ENCODE assay signal across 30 cellular contexts in genomic region chr3:7710284-7710683, GRCh38.
A peak's percentile ranks its signal among the peaks of the same experiment; 100 is the strongest.
DNase-seq lines count a peak whose midpoint lies in the region; ATAC-seq, FAIRE-seq and TF ChIP-seq lines count a peak whose summit lies in the region.
"Had no signal": no experiment of that assay in that cellular context is flagged by ENCODE, and none has a peak within 500 bp of the region (broad histone marks: within the 10 kb centered on the region; RNA-seq: fewer than 3 reads in every experiment).

No MANE protein-coding gene starts in this region.

- peak; percentile 78 for FAIRE-seq in endothelial cell of umbilical vein (lab: Jason Lieb, UNC)
- FAIRE-seq: bronchial epithelial cell, RCC 7860 had no signal

- TF ChIP-seq CTCF in HCT116 (IDR thresholded peaks at IDR 0.05 in 2 of 3, conservative IDR thresholded peaks at IDR 0.05 in 1 of 3; ENCODE audit: borderline replicate concordance in 1 of 3, insufficient read depth in 1 of 3, low read depth in 2 of 3, low read length in 2 of 3) (no peak), endothelial cell of umbilical vein (IDR thresholded peaks at IDR 0.05; ENCODE audit: extremely low read depth in 1 of 2, insufficient read depth in 1 of 2, low read depth in 1 of 2, low read length in 2 of 2) (no peak), glutamatergic neuron (IDR thresholded peaks at IDR 0.05; ENCODE audit: partially characterized antibody, unreplicated experiment) (no peak), nephron progenitor cell (IDR thresholded peaks at IDR 0.05) (no peak)

- H3K27me3 ChIP-seq in HCT116 (ENCODE audit: insufficient read depth, low read length) (no peaks in the 10 kb centered on the region), endothelial cell of umbilical vein (ENCODE audit: control insufficient read depth in 2 of 2, insufficient read depth in 2 of 2, low read length in 2 of 2) (no peaks in the 10 kb centered on the region)
- H3K27me3 ChIP-seq: BLaER1 treated with 17β-estradiol and CSF1 and Interleukin-3, amounts not matched to agents 10 nM and 100 nM; gastroesophageal sphincter; tibial artery had no signal

- no peaks in the 10 kb centered on the region for H3K9me1 ChIP-seq in endothelial cell of umbilical vein (replicated peaks; ENCODE audit: control insufficient read depth, extremely low read depth, insufficient read depth, low read length)

- H3K27ac Mint-ChIP-seq in glutamatergic neuron (ENCODE audit: unreplicated experiment) (no peak overlapping the region), nephron progenitor cell (no peak overlapping the region)
- H3K27ac Mint-ChIP-seq: activated naive CD4-positive, alpha-beta T cell treated with anti-CD3 and anti-CD28 coated beads, Interleukin-2, amount 50 U/mL, for 72 hours; activated T-helper 2 cell treated with anti-CD3 and anti-CD28 coated beads, Interferon-gamma antibody, Interleukin-2, Interleukin-4, amounts not matched to agents 10 μg/mL and 5 μg/mL and 100 μg/mL, durations not matched to agents 14 hours and 24 hours and 36 hours; H9; naive thymus-derived CD8-positive, alpha-beta T cell had no signal

- H2AFZ ChIP-seq in HCT116 (ENCODE audit: low read depth, low read length, poor library complexity, severe bottlenecking) (no peak overlapping the region), endothelial cell of umbilical vein (ENCODE audit: low read depth, low read length) (no peak overlapping the region)

- POLR2A ChIA-PET in HCT116 (lab: Charles Lee), result no interaction called here
- POLR2A ChIA-PET in endothelial cell of umbilical vein (lab: Charles Lee), result no interaction called here

- H3K27me3 Mint-ChIP-seq in glutamatergic neuron (ENCODE audit: unreplicated experiment) (no peaks in the 10 kb centered on the region), nephron progenitor cell (ENCODE audit: low read depth, poor library complexity) (peaks cover 3% of the 10 kb centered on the region)

- CTCF ChIA-PET in HCT116 (lab: Charles Lee) (no interaction called here), endothelial cell of umbilical vein (lab: Charles Lee) (interaction anchor here (1.0 to 1.6 kb wide), 4 partner anchors 21 to 205 kb away, joined by 3 to 6 read pairs (median 5); no protein-coding TSS in a partner anchor)

- TF ChIP-seq POLR2A in HCT116 (IDR thresholded peaks at IDR 0.05; ENCODE audit: borderline replicate concordance, extremely low read depth, insufficient read depth, insufficient read length) (no peak), endothelial cell of umbilical vein (IDR thresholded peaks at IDR 0.05; ENCODE audit: low read depth, low read length) (no peak)

- no peak for TF ChIP-seq RAD21 in HCT116 (IDR thresholded peaks at IDR 0.05; ENCODE audit: low read depth)

- intact Hi-C loops in HCT116 (cut with micrococcal nuclease) (no loop called here), endothelial cell of umbilical vein (cut with micrococcal nuclease) (no loop called here)

- H3K4me2 ChIP-seq in HCT116 (ENCODE audit: low read length) (peak overlapping the region; percentile 17; the same call in 1 of the 2 replicates), endothelial cell of umbilical vein (ENCODE audit: insufficient read depth, low read length) (peak overlapping the region; percentile 69)

- BruUV-seq in HCT116 (replicated peaks; lab: Mats Ljungman, UMichigan), result no TSS peak
- no TSS peak for BruUV-seq in endothelial cell of umbilical vein (replicated peaks; lab: Mats Ljungman, UMichigan)

- H3K27ac ChIP-seq in HCT116 (ENCODE audit: low read depth, low read length) (no peak overlapping the region), endothelial cell of umbilical vein (ENCODE audit: insufficient read depth, low read depth, low read length) (peak overlapping the region; percentile 95)
- H3K27ac ChIP-seq: gastroesophageal sphincter, prostate gland, tibial artery had no signal

- dilution Hi-C loops in endothelial cell of umbilical vein (cut with MboI; ENCODE audit: extremely low pct_ligation_motif_present, low sequenced_read_pairs), result no loop called here

- H3K9me2 ChIP-seq in HCT116 (ENCODE audit: insufficient read depth), result no peaks in the 10 kb centered on the region

- H3K9me3 ChIP-seq in HCT116 (ENCODE audit: control insufficient read depth in 1 of 2, insufficient read depth in 1 of 2, low read depth in 1 of 2, low read length in 2 of 2), result no peaks in the 10 kb centered on the region
- H3K9me3 ChIP-seq in endothelial cell of umbilical vein (replicated peaks; ENCODE audit: control insufficient read depth, insufficient read depth, low read length), result no peaks in the 10 kb centered on the region
- H3K9me3 ChIP-seq: BLaER1 treated with 17β-estradiol and CSF1 and Interleukin-3, amounts not matched to agents 10 nM and 100 nM; gastroesophageal sphincter; prostate gland; tibial artery had no signal

- DNase-seq in HCT116 (ENCODE audit: low read depth, low spot score) (no peak), NCI-H1105 treated with DMSO at 0.1 percent for 48 hours (lab: John Stamatoyannopoulos, UW) (peak; percentile 23), NCI-H2227 treated with DMSO at 0.1 percent for 48 hours (lab: John Stamatoyannopoulos, UW) (peak; percentile 44), endothelial cell of umbilical vein (ENCODE audit: low read depth, low spot score) (peak; percentile 22), glutamatergic neuron (no peak), nephron progenitor cell (no peak), EL (no peak)
- DNase-seq: activated CD4-positive, alpha-beta T cell treated with anti-CD3 and anti-CD28 coated beads for 4 hours; activated T-cell treated with anti-CD3 and anti-CD28 coated beads for 4 hours; amygdala; DMS79; GDM1; H9; IMR-90; left colon; naive thymus-derived CD8-positive, alpha-beta T cell; NCI-H2029 treated with DMSO at 0.1 percent for 48 hours; NCI-H510A; occipital lobe; SHP77 treated with DMSO at 0.1 percent for 48 hours; stimulated activated CD4-positive, alpha-beta T cell treated with anti-CD3 and anti-CD28 coated beads, Interleukin-4, amount 100 ng/mL, for 24 hours; tibial artery had no signal

- H3K9ac ChIP-seq in HCT116 (ENCODE audit: low read length) (no peak overlapping the region), endothelial cell of umbilical vein (replicated peaks; ENCODE audit: extremely low read depth, insufficient read depth, low read length) (peak overlapping the region; percentile 79)

- H3K4me1 ChIP-seq in HCT116 (ENCODE audit: control insufficient read depth in 1 of 2, insufficient read depth in 2 of 2, low read length in 2 of 2), result peaks cover 2 to 13% of the 10 kb centered on the region in 2 experiments
- peaks cover 55% of the 10 kb centered on the region for H3K4me1 ChIP-seq in endothelial cell of umbilical vein (ENCODE audit: control insufficient read depth, extremely low read depth, insufficient read depth, low read length)
- H3K4me1 ChIP-seq: gastroesophageal sphincter, prostate gland, tibial artery had no signal

- H3K4me3 Mint-ChIP-seq in glutamatergic neuron (ENCODE audit: unreplicated experiment) (no peak overlapping the region), nephron progenitor cell (no peak overlapping the region)
- H3K4me3 Mint-ChIP-seq: H9; naive thymus-derived CD8-positive, alpha-beta T cell had no signal

- no peaks in the 10 kb centered on the region for H4K20me1 ChIP-seq in HCT116 (ENCODE audit: insufficient read depth)
- no peaks in the 10 kb centered on the region for H4K20me1 ChIP-seq in endothelial cell of umbilical vein (replicated peaks; ENCODE audit: control insufficient read depth, extremely low read depth, insufficient read depth, low read length)
- H4K20me1 ChIP-seq: BLaER1 treated with 17β-estradiol and CSF1 and Interleukin-3, amounts not matched to agents 10 nM and 100 nM had no signal

- H3K79me2 ChIP-seq in HCT116 (ENCODE audit: insufficient read depth, low read length) (no peaks in the 10 kb centered on the region), endothelial cell of umbilical vein (ENCODE audit: control insufficient read depth, insufficient read depth, low read length) (no peaks in the 10 kb centered on the region)

- H3K4me3 ChIP-seq in HCT116 (replicated peaks in 1 of 2; ENCODE audit: low read depth in 1 of 2, low read length in 2 of 2) (no peak overlapping the region), endothelial cell of umbilical vein (replicated peaks in 1 of 3; ENCODE audit: insufficient read depth in 1 of 3, low read depth in 1 of 3, low read length in 3 of 3) (no peak overlapping the region)
- H3K4me3 ChIP-seq: BLaER1 treated with 17β-estradiol and CSF1 and Interleukin-3, amounts not matched to agents 10 nM and 100 nM; gastroesophageal sphincter; prostate gland; tibial artery had no signal

- RAD21 ChIA-PET in HCT116 (lab: Charles Lee; ENCODE audit: low non-redundant PET in 1 of 2, low total read pairs in 2 of 2, uncharacterized antibody in 2 of 2, unreplicated experiment in 2 of 2), result no interaction called here

- H3K36me3 ChIP-seq in HCT116 (ENCODE audit: control insufficient read depth in 1 of 2, insufficient read depth in 2 of 2, low read length in 2 of 2) (no peaks in the 10 kb centered on the region), endothelial cell of umbilical vein (ENCODE audit: control insufficient read depth in 2 of 2, extremely low read depth in 1 of 2, insufficient read depth in 2 of 2, low read length in 2 of 2) (no peaks in the 10 kb centered on the region)
- H3K36me3 ChIP-seq: BLaER1 treated with 17β-estradiol and CSF1 and Interleukin-3, amounts not matched to agents 10 nM and 100 nM; gastroesophageal sphincter; prostate gland; tibial artery had no signal

- no peaks in the 10 kb centered on the region for H3K9me3 Mint-ChIP-seq in glutamatergic neuron (ENCODE audit: unreplicated experiment)
- H3K9me3 Mint-ChIP-seq in nephron progenitor cell, result no peaks in the 10 kb centered on the region
- H3K9me3 Mint-ChIP-seq: H9 had no signal

- H3K36me3 Mint-ChIP-seq in glutamatergic neuron (ENCODE audit: unreplicated experiment), result no peaks in the 10 kb centered on the region
- no peaks in the 10 kb centered on the region for H3K36me3 Mint-ChIP-seq in nephron progenitor cell (ENCODE audit: low read depth)
- H3K36me3 Mint-ChIP-seq: activated naive CD4-positive, alpha-beta T cell treated with anti-CD3 and anti-CD28 coated beads, Interleukin-2, amount 50 U/mL, for 72 hours; naive thymus-derived CD8-positive, alpha-beta T cell had no signal

- ATAC-seq in HCT116, result no peak
- ATAC-seq: gastroesophageal sphincter; left colon; naive thymus-derived CD8-positive, alpha-beta T cell; sciatic nerve had no signal

- H3K4me1 Mint-ChIP-seq in glutamatergic neuron (ENCODE audit: low read depth, unreplicated experiment) (no peaks in the 10 kb centered on the region), nephron progenitor cell (peaks cover 19% of the 10 kb centered on the region)

TF ChIP-seq in HCT116, 20 proteins besides CTCF, POLR2A, EP300 and RAD21 (continues in another document):
- TF ChIP-seq JUND (IDR thresholded peaks at IDR 0.05), result no peak
- no peak for TF ChIP-seq ELF1 (IDR thresholded peaks at IDR 0.05; ENCODE audit: borderline replicate concordance, low read depth)
- TF ChIP-seq ZNF274 (IDR thresholded peaks at IDR 0.05; ENCODE audit: low read depth, low read length), result no peak
- TF ChIP-seq EZH2phosphoT487 (IDR thresholded peaks at IDR 0.05; ENCODE audit: borderline replicate concordance), result no peak

TF ChIP-seq in endothelial cell of umbilical vein, 7 proteins besides CTCF, POLR2A, EP300 and RAD21 (continues in another document):
- TF ChIP-seq JUN (IDR thresholded peaks at IDR 0.05; ENCODE audit: borderline replicate concordance, insufficient read depth, insufficient read length, low read depth) (no peak), EZH2 (IDR thresholded peaks at IDR 0.05; ENCODE audit: borderline replicate concordance, low read depth, low read length, severe bottlenecking) (no peak), MYC (IDR thresholded peaks at IDR 0.05; ENCODE audit: low read depth, low read length) (no peak)

Comparison
In these comparisons a context has a peak if more than half of its experiments do, and no peak if none do; other contexts are left out.
1. DNase-seq: peak in NCI-H1105 treated with DMSO at 0.1 percent for 48 hours (single experiment), NCI-H2227 treated with DMSO at 0.1 percent for 48 hours (single experiment) and endothelial cell of umbilical vein (single experiment); none in HCT116 (single experiment), glutamatergic neuron (single experiment), nephron progenitor cell (single experiment) and EL (single experiment).